ENCODE assay signal across 7 cellular contexts in the genomic region with DNA sequence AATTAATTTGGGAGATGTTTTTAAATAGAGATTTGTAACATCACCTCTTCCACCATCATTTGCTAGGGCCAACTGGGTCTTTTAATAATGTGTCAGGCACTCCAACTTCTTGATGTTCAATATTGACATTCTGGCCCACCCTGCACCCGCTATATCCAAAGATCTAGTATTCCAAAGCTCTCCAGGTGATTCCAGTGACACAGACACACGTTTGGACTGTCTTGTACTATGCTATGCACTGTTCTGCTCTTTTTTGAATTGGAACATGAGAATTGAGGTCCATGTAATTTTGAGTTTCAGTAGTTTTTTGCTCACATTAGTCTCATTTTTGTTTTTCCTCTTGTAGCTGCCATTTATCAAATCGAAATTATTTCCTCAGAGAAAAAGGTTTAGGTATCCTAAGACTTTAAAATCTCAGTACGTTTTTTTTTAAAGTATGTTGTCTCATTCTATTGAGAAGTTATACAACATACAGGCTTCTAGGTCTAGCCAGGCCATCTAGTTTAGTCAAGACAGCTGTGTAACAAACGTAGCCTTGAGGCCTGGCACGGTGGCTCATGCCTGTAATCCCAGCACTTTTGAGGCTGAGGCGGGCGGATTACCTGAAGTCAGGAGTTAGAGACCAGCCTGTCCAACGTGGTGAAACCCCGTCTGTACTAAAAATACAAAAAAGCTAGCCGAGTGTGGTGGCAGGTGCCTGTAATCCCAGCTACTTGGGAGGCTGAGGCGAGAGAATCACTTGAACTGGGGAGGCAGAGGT.
DNase-seq lines count a peak whose midpoint lies in the region; ATAC-seq and TF ChIP-seq lines count a peak whose summit lies in the region.

No MANE protein-coding gene starts in this region.

- H3K9ac ChIP-seq in iPS-15b (ENCODE audit: low read depth, low read length): no peak overlapping the region

- H3K4me1 Mint-ChIP-seq in stimulated activated naive B cell treated with anti-CD40 and anti-IgM and Interleukin-4, amounts not matched to agents 10 μg/mL and 1 μg/mL and 100 μg/mL, for 72 hours: peaks cover 28 to 29% of the 10 kb centered on the region in 2 donors

- H3K36me3 Mint-ChIP-seq in stimulated activated naive B cell treated with anti-CD40 and anti-IgM and Interleukin-4, amounts not matched to agents 10 μg/mL and 1 μg/mL and 100 μg/mL, for 72 hours: peaks cover 17 to 25% of the 10 kb centered on the region in 2 donors

- H3K4me3 Mint-ChIP-seq in stimulated activated naive B cell treated with anti-CD40 and anti-IgM and Interleukin-4, amounts not matched to agents 10 μg/mL and 1 μg/mL and 100 μg/mL, for 72 hours: peak overlapping the region; percentile 91 to 92

- H3K27ac Mint-ChIP-seq in stimulated activated naive B cell treated with anti-CD40 and anti-IgM and Interleukin-4, amounts not matched to agents 10 μg/mL and 1 μg/mL and 100 μg/mL, for 72 hours: peak overlapping the region; percentile 99

- no peaks in the 10 kb centered on the region for H3K27me3 Mint-ChIP-seq in stimulated activated naive B cell treated with anti-CD40 and anti-IgM and Interleukin-4, amounts not matched to agents 10 μg/mL and 1 μg/mL and 100 μg/mL, for 72 hours

- H3K9me3 ChIP-seq in HAP-1 (no peaks in the 10 kb centered on the region), WERI-Rb-1 (ENCODE audit: severe bottlenecking) (no peaks in the 10 kb centered on the region), iPS-15b (ENCODE audit: control insufficient read depth, insufficient read depth, low read length) (no peaks in the 10 kb centered on the region)

- TF ChIP-seq CTCF in WERI-Rb-1 (IDR thresholded peaks at IDR 0.05; ENCODE audit: low read depth, low read length): no peak

- H3K27me3 ChIP-seq in HAP-1 (ENCODE audit: low read depth) (no peaks in the 10 kb centered on the region), WERI-Rb-1 (ENCODE audit: insufficient read depth, low read depth, severe bottlenecking) (no peaks in the 10 kb centered on the region), iPS-15b (ENCODE audit: control insufficient read depth, insufficient read depth, low read length) (no peaks in the 10 kb centered on the region)

- H3K27ac ChIP-seq in WERI-Rb-1: no peak overlapping the region

- no peak for DNase-seq in HAP-1 (ENCODE audit: low spot score in 2 of 2)
- peak; percentile 51 for DNase-seq in WERI-Rb-1
- DNase-seq in stimulated activated naive B cell treated with anti-CD40 and anti-IgM and Interleukin-4, amounts not matched to agents 10 μg/mL and 1 μg/mL and 100 μg/mL, for 72 hours: no peak
- DNase-seq in NCI-H2171 treated with DMSO at 0.1 percent for 48 hours (lab: John Stamatoyannopoulos, UW): no peak

- H3K4me1 ChIP-seq in HAP-1: peaks cover 25% of the 10 kb centered on the region
- peaks cover 26% of the 10 kb centered on the region for H3K4me1 ChIP-seq in iPS-15b (ENCODE audit: control insufficient read depth, insufficient read depth, low read length)

- no peaks in the 10 kb centered on the region for H3K9me3 Mint-ChIP-seq in stimulated activated naive B cell treated with anti-CD40 and anti-IgM and Interleukin-4, amounts not matched to agents 10 μg/mL and 1 μg/mL and 100 μg/mL, for 72 hours

- no peak for ATAC-seq in stimulated activated naive B cell treated with anti-CD40 and anti-IgM and Interleukin-4, amounts not matched to agents 10 μg/mL and 1 μg/mL and 100 μg/mL, for 72 hours (replicated peaks)
- ATAC-seq in HG02798 (IDR thresholded peaks at IDR 0.05; ENCODE audit: poor library complexity, unreplicated experiment) (no peak), HG02973 (IDR thresholded peaks at IDR 0.05; ENCODE audit: unreplicated experiment) (no peak)

- no peaks in the 10 kb centered on the region for H3K36me3 ChIP-seq in HAP-1 (replicated peaks)
- H3K36me3 ChIP-seq in WERI-Rb-1: peaks cover 7% of the 10 kb centered on the region
- no peaks in the 10 kb centered on the region for H3K36me3 ChIP-seq in iPS-15b (ENCODE audit: control insufficient read depth, insufficient read depth, low read length)

- H3K4me3 ChIP-seq in HAP-1 (peak overlapping the region; percentile 74), WERI-Rb-1 (ENCODE audit: low read depth, low read length) (peak overlapping the region; percentile 97), iPS-15b (ENCODE audit: low read depth, low read length) (peak overlapping the region; percentile 75)

- in situ Hi-C loops in HAP-1 (cut with MboI; ENCODE audit: low sequenced_read_pairs): no loop called here
